ENCODE assay signal across 12 cellular contexts in the genomic region with DNA sequence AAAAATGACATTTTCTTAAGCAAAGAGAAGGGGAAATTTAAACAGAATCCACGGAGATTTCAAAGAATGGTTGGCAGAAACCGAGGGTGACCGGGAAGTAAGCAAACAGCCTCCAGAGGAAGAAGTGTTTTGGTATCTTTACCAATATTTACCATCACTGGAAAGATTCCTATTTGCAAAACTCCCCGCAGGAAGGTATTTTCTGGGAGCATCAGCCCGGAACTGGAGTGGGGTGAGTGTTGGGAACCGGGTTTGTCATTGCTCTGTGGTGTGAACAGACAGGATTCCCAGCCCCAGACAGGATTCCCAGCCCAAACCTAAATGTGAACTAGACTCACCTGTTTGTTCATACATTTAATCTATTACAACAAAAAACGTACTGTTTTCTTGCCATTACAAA. TPM values are rescaled to one million over a fixed set of nuclear protein-coding genes. Genes with fewer than 3 reads are reported as not detected.
"Had no signal": no experiment of that assay in that cellular context is flagged by ENCODE, and none has a peak within 500 bp of the region (broad histone marks: within the 10 kb centered on the region; RNA-seq: fewer than 3 reads in every experiment).

No MANE protein-coding gene starts in this region.

- H3K9ac ChIP-seq: GM23248 had no signal

- H3K27ac ChIP-seq: GM23248 had no signal

- H3K36me3 ChIP-seq: HAP-1 had no signal

- ATAC-seq: GM23338, HCT116 had no signal

- H3K4me2 ChIP-seq: GM23338 had no signal

- H3K4me3 ChIP-seq: GM23248, GM23338, HAP-1 had no signal

- FAIRE-seq: H1, H54 had no signal

- DNase-seq: GM23248, GOT3, H7, H9, HCEC 1CT, HFFc6 had no signal

- H3K9me3 ChIP-seq: HAP-1 had no signal

- H3K4me1 ChIP-seq: HAP-1 had no signal

- H2AFZ ChIP-seq: GM23248, GM23338 had no signal

RNA-seq across cellular contexts. Expression of a gene that starts 19.2 kb away (rescaled TPM):
- total RNA-seq: GM23248, H4, HFFc6 had no signal
- polyA plus RNA-seq: GM23248 had no signal
